ENCODE assay signal across 1 cellular context in genomic region chr19:45440873-45441654, GRCh38.
TF ChIP-seq lines count a peak whose summit lies in the region.

No MANE protein-coding gene starts in this region.

TF ChIP-seq in HepG2, 621 proteins besides CTCF, POLR2A, EP300 and RAD21:
- TF ChIP-seq FUBP1 (CRISPR knock-in tag; IDR thresholded peaks at IDR 0.05; ENCODE audit: borderline replicate concordance) (no peak), NFYC (CRISPR knock-in tag; IDR thresholded peaks at IDR 0.05) (peak; percentile 33; the same call in 1 of the 2 replicates), ZNF280B (CRISPR knock-in tag; IDR thresholded peaks at IDR 0.05; ENCODE audit: borderline replicate concordance) (0 out of 2 replicates have a peak, but pooled peaks have one; percentile 9), NR2F6 (IDR thresholded peaks at IDR 0.05) (peak; percentile 34; the same call in 1 of the 2 replicates), NR2F6 (CRISPR knock-in tag; IDR thresholded peaks at IDR 0.05) (no peak), TEAD3 (CRISPR knock-in tag; optimal IDR thresholded peaks at IDR 0.05; ENCODE audit: borderline replicate concordance) (peak; percentile 3), KAT8 (CRISPR knock-in tag; IDR thresholded peaks at IDR 0.05) (0 out of 2 replicates have a peak, but pooled peaks have one; percentile 18), ZMAT5 (CRISPR knock-in tag; IDR thresholded peaks at IDR 0.05; ENCODE audit: borderline replicate concordance, low read depth) (no peak), TGIF2 (CRISPR knock-in tag; IDR thresholded peaks at IDR 0.05) (peak; percentile 83), ZSCAN21 (CRISPR knock-in tag; IDR thresholded peaks at IDR 0.05; ENCODE audit: borderline replicate concordance) (0 out of 2 replicates have a peak, but pooled peaks have one; percentile 22), ZFX (CRISPR knock-in tag; IDR thresholded peaks at IDR 0.05; ENCODE audit: low read depth) (peak; percentile 48), SP2 (CRISPR knock-in tag; IDR thresholded peaks at IDR 0.05) (0 out of 2 replicates have a peak, but pooled peaks have one; percentile 21), CHD4 (IDR thresholded peaks at IDR 0.05; ENCODE audit: borderline replicate concordance, low read length) (no peak), HMGXB4 (CRISPR knock-in tag; IDR thresholded peaks at IDR 0.05; ENCODE audit: borderline replicate concordance in 1 of 2, low read depth in 1 of 2) (0 out of 4 replicates have a peak, but pooled peaks of 1 of the 2 experiments have one; percentile 18), ZNF562 (CRISPR knock-in tag; IDR thresholded peaks at IDR 0.05; ENCODE audit: borderline replicate concordance) (no peak), ZNF282 (IDR thresholded peaks at IDR 0.05; ENCODE audit: partially characterized antibody) (no peak), ZNF451 (CRISPR knock-in tag; IDR thresholded peaks at IDR 0.05) (no peak), GPN1 (CRISPR knock-in tag; IDR thresholded peaks at IDR 0.05; ENCODE audit: borderline replicate concordance) (no peak), TCF7 (IDR thresholded peaks at IDR 0.05; ENCODE audit: low read depth) (no peak)
- TF ChIP-seq, protein P1, sequence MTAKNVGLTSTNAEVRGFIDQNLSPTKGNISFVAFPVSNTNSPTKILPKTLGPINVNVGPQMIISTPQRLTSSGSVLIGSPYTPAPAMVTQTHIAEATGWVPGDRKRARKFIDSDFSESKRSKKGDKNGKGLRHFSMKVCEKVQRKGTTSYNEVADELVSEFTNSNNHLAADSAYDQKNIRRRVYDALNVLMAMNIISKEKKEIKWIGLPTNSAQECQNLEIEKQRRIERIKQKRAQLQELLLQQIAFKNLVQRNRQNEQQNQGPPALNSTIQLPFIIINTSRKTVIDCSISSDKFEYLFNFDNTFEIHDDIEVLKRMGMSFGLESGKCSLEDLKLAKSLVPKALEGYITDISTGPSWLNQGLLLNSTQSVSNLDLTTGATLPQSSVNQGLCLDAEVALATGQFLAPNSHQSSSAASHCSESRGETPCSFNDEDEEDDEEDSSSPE (CRISPR knock-in tag; IDR thresholded peaks at IDR 0.05) = 0 out of 2 replicates have a peak, but pooled peaks have one; percentile 21
- TF ChIP-seq, protein P2, sequence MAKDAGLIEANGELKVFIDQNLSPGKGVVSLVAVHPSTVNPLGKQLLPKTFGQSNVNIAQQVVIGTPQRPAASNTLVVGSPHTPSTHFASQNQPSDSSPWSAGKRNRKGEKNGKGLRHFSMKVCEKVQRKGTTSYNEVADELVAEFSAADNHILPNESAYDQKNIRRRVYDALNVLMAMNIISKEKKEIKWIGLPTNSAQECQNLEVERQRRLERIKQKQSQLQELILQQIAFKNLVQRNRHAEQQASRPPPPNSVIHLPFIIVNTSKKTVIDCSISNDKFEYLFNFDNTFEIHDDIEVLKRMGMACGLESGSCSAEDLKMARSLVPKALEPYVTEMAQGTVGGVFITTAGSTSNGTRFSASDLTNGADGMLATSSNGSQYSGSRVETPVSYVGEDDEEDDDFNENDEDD (CRISPR knock-in tag; IDR thresholded peaks at IDR 0.05; ENCODE audit: borderline replicate concordance) = peak; percentile 19; the same call in 1 of the 2 replicates
- TF ChIP-seq, protein P3, sequence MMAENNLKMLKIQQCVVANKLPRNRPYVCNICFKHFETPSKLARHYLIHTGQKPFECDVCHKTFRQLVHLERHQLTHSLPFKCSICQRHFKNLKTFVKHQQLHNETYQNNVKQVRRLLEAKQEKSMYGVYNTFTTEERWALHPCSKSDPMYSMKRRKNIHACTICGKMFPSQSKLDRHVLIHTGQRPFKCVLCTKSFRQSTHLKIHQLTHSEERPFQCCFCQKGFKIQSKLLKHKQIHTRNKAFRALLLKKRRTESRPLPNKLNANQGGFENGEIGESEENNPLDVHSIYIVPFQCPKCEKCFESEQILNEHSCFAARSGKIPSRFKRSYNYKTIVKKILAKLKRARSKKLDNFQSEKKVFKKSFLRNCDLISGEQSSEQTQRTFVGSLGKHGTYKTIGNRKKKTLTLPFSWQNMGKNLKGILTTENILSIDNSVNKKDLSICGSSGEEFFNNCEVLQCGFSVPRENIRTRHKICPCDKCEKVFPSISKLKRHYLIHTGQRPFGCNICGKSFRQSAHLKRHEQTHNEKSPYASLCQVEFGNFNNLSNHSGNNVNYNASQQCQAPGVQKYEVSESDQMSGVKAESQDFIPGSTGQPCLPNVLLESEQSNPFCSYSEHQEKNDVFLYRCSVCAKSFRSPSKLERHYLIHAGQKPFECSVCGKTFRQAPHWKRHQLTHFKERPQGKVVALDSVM (CRISPR knock-in tag; IDR thresholded peaks at IDR 0.05) = peak; percentile 45; the same call in 1 of the 2 replicates
- TF ChIP-seq, protein P4, sequence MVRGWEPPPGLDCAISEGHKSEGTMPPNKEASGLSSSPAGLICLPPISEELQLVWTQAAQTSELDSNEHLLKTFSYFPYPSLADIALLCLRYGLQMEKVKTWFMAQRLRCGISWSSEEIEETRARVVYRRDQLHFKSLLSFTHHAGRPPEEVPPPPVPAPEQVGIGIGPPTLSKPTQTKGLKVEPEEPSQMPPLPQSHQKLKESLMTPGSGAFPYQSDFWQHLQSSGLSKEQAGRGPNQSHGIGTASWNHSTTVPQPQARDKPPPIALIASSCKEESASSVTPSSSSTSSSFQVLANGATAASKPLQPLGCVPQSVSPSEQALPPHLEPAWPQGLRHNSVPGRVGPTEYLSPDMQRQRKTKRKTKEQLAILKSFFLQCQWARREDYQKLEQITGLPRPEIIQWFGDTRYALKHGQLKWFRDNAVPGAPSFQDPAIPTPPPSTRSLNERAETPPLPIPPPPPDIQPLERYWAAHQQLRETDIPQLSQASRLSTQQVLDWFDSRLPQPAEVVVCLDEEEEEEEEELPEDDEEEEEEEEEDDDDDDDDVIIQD (CRISPR knock-in tag; IDR thresholded peaks at IDR 0.05; ENCODE audit: low read depth) = no peak
